ENCODE assay signal across 1 cellular context in genomic region chr20:18669241-18670019, GRCh38.
TF ChIP-seq lines count a peak whose summit lies in the region.

No MANE protein-coding gene starts in this region.

TF ChIP-seq in GM23338, 12 proteins besides CTCF, POLR2A, EP300 and RAD21 (continued from another document):
- TF ChIP-seq ZNF462 (CRISPR knock-in tag; IDR thresholded peaks at IDR 0.05) (no peak), STAT1 (IDR thresholded peaks at IDR 0.05; ENCODE audit: unreplicated experiment) (no peak), REST (IDR thresholded peaks at IDR 0.05; ENCODE audit: unreplicated experiment) (no peak), EZH2phosphoT487 (IDR thresholded peaks at IDR 0.05; ENCODE audit: unreplicated experiment) (no peak), POLR2AphosphoS5 (IDR thresholded peaks at IDR 0.05; ENCODE audit: low read depth) (no peak)
